In genomic region chr2:154577390-154577789, GRCh38 we compare ENCODE assay signal across 7 cellular contexts.
"Had no signal": no experiment of that assay in that cellular context is flagged by ENCODE, and none has a peak within 500 bp of the region (broad histone marks: within the 10 kb centered on the region; RNA-seq: fewer than 3 reads in every experiment).

No MANE protein-coding gene starts in this region.

- H3K27ac ChIP-seq: HL-60 had no signal

- H3K4me3 ChIP-seq: GM23338, K562 had no signal

- H3K4me2 ChIP-seq: GM23338 had no signal

- H3K4me3 Mint-ChIP-seq: GM23338 had no signal

- DNase-seq: HCEC 1CT, IMR-90, KG1 had no signal

- H3K27ac Mint-ChIP-seq: GM23338 had no signal

- FAIRE-seq: H54 had no signal

- ATAC-seq: GM23338, K562 had no signal
